In the genomic region with DNA sequence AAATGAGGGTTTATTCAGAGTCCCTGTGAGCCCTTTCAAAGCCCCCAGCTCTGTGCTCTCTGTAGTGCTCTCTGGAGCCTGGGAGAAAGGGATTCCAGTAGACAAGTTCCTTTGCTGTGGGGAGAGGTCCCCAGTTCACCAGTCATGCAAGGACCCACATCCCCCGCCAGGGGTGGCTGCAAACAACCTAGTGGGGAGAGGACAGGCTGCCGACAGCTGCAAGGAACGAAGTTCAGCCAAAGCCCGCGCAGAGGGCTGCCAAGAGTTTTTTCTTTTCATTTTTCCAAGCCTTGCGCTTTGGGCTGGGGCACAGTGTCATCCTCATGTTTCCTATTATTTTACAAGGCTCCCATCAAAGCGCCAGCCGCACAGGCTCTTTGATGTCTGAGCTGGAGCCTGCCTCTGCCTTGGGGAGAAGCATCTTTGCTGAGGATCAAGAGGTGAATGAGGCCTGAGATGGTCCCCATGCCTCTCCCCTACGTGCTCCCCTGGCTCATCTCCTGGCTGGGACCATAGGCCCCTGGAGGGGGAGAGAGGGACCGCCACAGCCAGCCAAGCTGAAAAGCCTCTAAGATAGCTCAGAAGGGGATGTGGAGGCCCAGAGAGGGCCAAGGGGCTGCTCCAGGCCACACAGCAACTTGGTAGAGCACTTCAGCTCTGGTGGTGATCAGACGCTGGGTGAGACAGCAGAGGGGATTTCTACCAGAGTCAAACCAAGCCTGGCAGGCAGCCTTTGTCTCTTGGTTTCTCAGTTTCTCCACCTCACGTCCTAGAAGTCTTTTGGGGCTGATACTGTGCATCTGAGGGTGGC, we compare ENCODE assay signal across 8 cellular contexts. TPM values are rescaled to one million over a fixed set of nuclear protein-coding genes. Genes with fewer than 3 reads are reported as not detected.
A peak's percentile ranks its signal among the peaks of the same experiment; 100 is the strongest.
DNase-seq lines count a peak whose midpoint lies in the region; ATAC-seq and TF ChIP-seq lines count a peak whose summit lies in the region.

No MANE protein-coding gene starts in this region.

- CTCF ChIA-PET in activated CD4-positive, alpha-beta T cell treated with anti-CD3 and anti-CD28 coated beads for 36 hours (lab: Charles Lee), result interaction anchor here (0.6 kb wide), 1 partner anchor 256 kb away, joined by 3 read pairs; the partner anchor contains the start of gene IRGM

- no peak overlapping the region for H3K27ac ChIP-seq in foreskin keratinocyte

- no peak overlapping the region for H3K27ac Mint-ChIP-seq in activated CD4-positive, alpha-beta T cell treated with anti-CD3 and anti-CD28 coated beads for 36 hours

- ATAC-seq in foreskin keratinocyte (peak; percentile 18), GM18861 (IDR thresholded peaks at IDR 0.05; ENCODE audit: unreplicated experiment) (no peak), GM19455 (IDR thresholded peaks at IDR 0.05; ENCODE audit: unreplicated experiment) (no peak)
- ATAC-seq in activated CD4-positive, alpha-beta T cell treated with anti-CD3 and anti-CD28 coated beads for 36 hours, result no peak

- peaks cover 8% of the 10 kb centered on the region for H3K4me1 ChIP-seq in foreskin keratinocyte

- TF ChIP-seq CTCF in GM13977 (IDR thresholded peaks at IDR 0.05; ENCODE audit: extremely low read depth, insufficient read depth, missing control alignments) (peak; percentile 7), foreskin keratinocyte (conservative IDR thresholded peaks at IDR 0.05) (peak; percentile 51)

- POLR2A ChIA-PET in activated CD4-positive, alpha-beta T cell treated with anti-CD3 and anti-CD28 coated beads for 36 hours (lab: Charles Lee), result no interaction called here

- intact Hi-C loops in activated CD4-positive, alpha-beta T cell treated with anti-CD3 and anti-CD28 coated beads for 36 hours (cut with DNase I, micrococcal nuclease), result no loop called here

- in situ Hi-C loops in GM13977 (cut with MboI; ENCODE audit: low pct_unique_long_range_greater_than_20kb, low sequenced_read_pairs, unreplicated experiment), result no loop called here

- H3K9me3 Mint-ChIP-seq in activated CD4-positive, alpha-beta T cell treated with anti-CD3 and anti-CD28 coated beads for 36 hours (ENCODE audit: low read depth), result no peaks in the 10 kb centered on the region

- no peaks in the 10 kb centered on the region for H3K4me1 Mint-ChIP-seq in activated CD4-positive, alpha-beta T cell treated with anti-CD3 and anti-CD28 coated beads for 36 hours

- no peaks in the 10 kb centered on the region for H3K27me3 Mint-ChIP-seq in activated CD4-positive, alpha-beta T cell treated with anti-CD3 and anti-CD28 coated beads for 36 hours

- H3K36me3 Mint-ChIP-seq in activated CD4-positive, alpha-beta T cell treated with anti-CD3 and anti-CD28 coated beads for 36 hours (ENCODE audit: low read depth), result no peaks in the 10 kb centered on the region

- no peak for DNase-seq in GM13977 (ENCODE audit: low spot score)
- peak; percentile 56 for DNase-seq in NCI-H1694 treated with DMSO at 0.1 percent for 48 hours (lab: John Stamatoyannopoulos, UW)
- no peak for DNase-seq in foreskin keratinocyte
- DNase-seq in renal cortical epithelial cell (ENCODE audit: low read depth), result peak; percentile 21
- DNase-seq in activated CD4-positive, alpha-beta T cell treated with anti-CD3 and anti-CD28 coated beads for 36 hours, result no peak
- DNase-seq in activated CD4-positive, alpha-beta T cell treated with anti-CD3 and anti-CD28 coated beads for 48 hours, result no peak

- H3K4me3 Mint-ChIP-seq in activated CD4-positive, alpha-beta T cell treated with anti-CD3 and anti-CD28 coated beads for 36 hours, result no peak overlapping the region

- no peaks in the 10 kb centered on the region for H3K27me3 ChIP-seq in foreskin keratinocyte

RNA-seq across cellular contexts. Expression of gene SYNPO, which starts 50.5 kb away (rescaled TPM):
- total RNA-seq in foreskin keratinocyte, result 8.8 and 10.1 TPM in 2 replicates
- 6.9 and 7.0 TPM in 2 replicates for polyA plus RNA-seq in foreskin keratinocyte
- total RNA-seq in renal cortical epithelial cell, result 3.3 and 23.1 TPM in 2 replicates
- under 1 TPM; 0.11 to 0.14 TPM for total RNA-seq in activated CD4-positive, alpha-beta T cell treated with anti-CD3 and anti-CD28 coated beads for 36 hours

Comparison
In these comparisons a context has a peak if more than half of its experiments do, and no peak if none do; other contexts are left out.
1. DNase-seq: peak in NCI-H1694 treated with DMSO at 0.1 percent for 48 hours (single experiment) and renal cortical epithelial cell (single experiment); none in GM13977 (single experiment), foreskin keratinocyte (0 of 2), activated CD4-positive, alpha-beta T cell treated with anti-CD3 and anti-CD28 coated beads for 36 hours (single experiment) and activated CD4-positive, alpha-beta T cell treated with anti-CD3 and anti-CD28 coated beads for 48 hours (single experiment).